13 cellular contexts compared by ENCODE assay signal in genomic region chr18:29383311-29384273, GRCh38.
DNase-seq lines count a peak whose midpoint lies in the region; ATAC-seq and TF ChIP-seq lines count a peak whose summit lies in the region.
"Had no signal": no experiment of that assay in that cellular context is flagged by ENCODE, and none has a peak within 500 bp of the region (broad histone marks: within the 10 kb centered on the region; RNA-seq: fewer than 3 reads in every experiment).

No MANE protein-coding gene starts in this region.

- H3K4ac ChIP-seq in IMR-90 (ENCODE audit: low read depth, low read length) = no peak overlapping the region

- H3K14ac ChIP-seq in IMR-90 (replicated peaks; ENCODE audit: low read depth, low read length) = no peak overlapping the region

- H3K4me1 Mint-ChIP-seq in Caco-2 (ENCODE audit: low read depth, unreplicated experiment) = no peaks in the 10 kb centered on the region
- H3K4me1 Mint-ChIP-seq: activated CD4-positive, alpha-beta T cell treated with anti-CD3 and anti-CD28 coated beads, Interleukin-2, amount 10 ng/mL, durations not matched to agents 24 days and 14 days; activated T-helper 17 cell treated with anti-CD3 and anti-CD28 coated beads, Interleukin-2, amount 50 U/mL, for 72 hours; nephron had no signal

- DNase-seq in IMR-90 (peak; percentile 19), fibroblast of villous mesenchyme (ENCODE audit: low read depth) (peak; percentile 19), Right ventricle myocardium superior (no peak), Caco-2 (no peak), HAP-1 (ENCODE audit: low spot score in 2 of 2) (no peak), colonic mucosa (no peak)
- DNase-seq: activated CD4-positive, alpha-beta T cell treated with anti-CD3 and anti-CD28 coated beads, Interleukin-2, amount 10 ng/mL, durations not matched to agents 24 days and 14 days; NCI-H510A treated with DMSO at 0.1 percent for 48 hours; spleen had no signal

- no peaks in the 10 kb centered on the region for H3K9me3 Mint-ChIP-seq in Caco-2 (ENCODE audit: unreplicated experiment)
- H3K9me3 Mint-ChIP-seq: nephron had no signal

- no peak overlapping the region for H3K23ac ChIP-seq in IMR-90 (ENCODE audit: low read depth, low read length)

- H2BK5ac ChIP-seq in IMR-90 (ENCODE audit: low read depth, low read length, poor library complexity, severe bottlenecking) = no peak overlapping the region

- H3K36me3 Mint-ChIP-seq in Caco-2 (ENCODE audit: insufficient read depth, unreplicated experiment) = no peaks in the 10 kb centered on the region

- POLR2A ChIA-PET in IMR-90 (lab: Charles Lee; ENCODE audit: unreplicated experiment) (no interaction called here), Caco-2 (lab: Charles Lee) (no interaction called here)

- no peak overlapping the region for H4K91ac ChIP-seq in IMR-90 (ENCODE audit: insufficient read depth, low read depth, low read length)

- H3K9me3 ChIP-seq in IMR-90 (ENCODE audit: control insufficient read depth, insufficient read depth, low read length) = no peaks in the 10 kb centered on the region; the same call in 1 of the 2 replicates
- no peaks in the 10 kb centered on the region for H3K9me3 ChIP-seq in Caco-2
- no peaks in the 10 kb centered on the region for H3K9me3 ChIP-seq in HAP-1
- H3K9me3 ChIP-seq in colonic mucosa = no peaks in the 10 kb centered on the region

- H2AK5ac ChIP-seq in IMR-90 (ENCODE audit: low read depth, low read length) = no peak overlapping the region

- TF ChIP-seq RAD21 in IMR-90 (IDR thresholded peaks at IDR 0.05; ENCODE audit: low read length) = no peak

- H2AFZ ChIP-seq in IMR-90 (replicated peaks; ENCODE audit: low read length, poor library complexity) = no peak overlapping the region

- ATAC-seq in GM18909 (IDR thresholded peaks at IDR 0.05; ENCODE audit: poor library complexity, unreplicated experiment) = peak; percentile 57
- peak; percentile 88 for ATAC-seq in HG02610 (IDR thresholded peaks at IDR 0.05; ENCODE audit: unreplicated experiment)
- ATAC-seq in IMR-90 (ENCODE audit: low read depth) = no peak
- no peak for ATAC-seq in Right ventricle myocardium superior (ENCODE audit: poor library complexity)
- ATAC-seq: activated T-helper 17 cell treated with anti-CD3 and anti-CD28 coated beads, Interleukin-2, amount 50 U/mL, for 72 hours had no signal

- intact Hi-C loops in IMR-90 (cut with micrococcal nuclease) = no loop called here
- intact Hi-C loops in Right ventricle myocardium superior (cut with DNase I) = no loop called here
- intact Hi-C loops in Caco-2 (cut with micrococcal nuclease; ENCODE audit: unreplicated experiment) = no loop called here
- intact Hi-C loops in colonic mucosa (cut with DNase I) = no loop called here

- CTCF ChIA-PET in IMR-90 (lab: Yijun Ruan, JAX) = no interaction called here
- CTCF ChIA-PET in Caco-2 (lab: Charles Lee) = no interaction called here

- H3K4me3 ChIP-seq in IMR-90 (ENCODE audit: insufficient read depth, low read depth, low read length) = no peak overlapping the region
- H3K4me3 ChIP-seq in fibroblast of villous mesenchyme (ENCODE audit: low read depth, low read length) = no peak overlapping the region
- no peak overlapping the region for H3K4me3 ChIP-seq in Caco-2 (ENCODE audit: low read depth, low read length)
- H3K4me3 ChIP-seq in HAP-1 = no peak overlapping the region
- H3K4me3 ChIP-seq in colonic mucosa = no peak overlapping the region
- H3K4me3 ChIP-seq: spleen had no signal

- in situ Hi-C loops in IMR-90 (cut with MboI; ENCODE audit: low sequenced_read_pairs) = no loop called here
- in situ Hi-C loops in HAP-1 (cut with MboI; ENCODE audit: low sequenced_read_pairs) = no loop called here

- no peak overlapping the region for H3K4me3 Mint-ChIP-seq in Caco-2 (ENCODE audit: unreplicated experiment)
- H3K4me3 Mint-ChIP-seq: activated CD4-positive, alpha-beta T cell treated with anti-CD3 and anti-CD28 coated beads, Interleukin-2, amount 10 ng/mL, durations not matched to agents 24 days and 14 days; activated T-helper 17 cell treated with anti-CD3 and anti-CD28 coated beads, Interleukin-2, amount 50 U/mL, for 72 hours; nephron had no signal

- H3K9ac ChIP-seq in IMR-90 (ENCODE audit: low read depth, low read length) (no peak overlapping the region), colonic mucosa (ENCODE audit: low read depth in 2 of 2, low read length in 2 of 2) (no peak overlapping the region)

- no peak overlapping the region for H3K27ac Mint-ChIP-seq in Caco-2 (ENCODE audit: unreplicated experiment)
- H3K27ac Mint-ChIP-seq: activated CD4-positive, alpha-beta T cell treated with anti-CD3 and anti-CD28 coated beads, Interleukin-2, amount 10 ng/mL, durations not matched to agents 24 days and 14 days; activated T-helper 17 cell treated with anti-CD3 and anti-CD28 coated beads, Interleukin-2, amount 50 U/mL, for 72 hours; nephron had no signal

- H3K18ac ChIP-seq in IMR-90 (ENCODE audit: low read depth, low read length) = no peak overlapping the region

- no peak for TF ChIP-seq POLR2A in IMR-90 (IDR thresholded peaks at IDR 0.05; ENCODE audit: low read depth, low read length)

- TF ChIP-seq CTCF in IMR-90 (conservative IDR thresholded peaks at IDR 0.05; ENCODE audit: low read depth, low read length) (no peak), fibroblast of villous mesenchyme (IDR thresholded peaks at IDR 0.05; ENCODE audit: insufficient read depth, low read depth, low read length) (no peak), Caco-2 (IDR thresholded peaks at IDR 0.05; ENCODE audit: insufficient read depth in 1 of 2, low read depth in 1 of 2, low read length in 1 of 2, severe bottlenecking in 1 of 2, unreplicated experiment in 1 of 2) (no peak), colonic mucosa (IDR thresholded peaks at IDR 0.05) (no peak)

- no peak overlapping the region for H3K4me2 ChIP-seq in IMR-90 (ENCODE audit: low read depth, low read length)

- H3K9me1 ChIP-seq in IMR-90 (ENCODE audit: insufficient read depth, low read length) = no peaks in the 10 kb centered on the region

- H3K27ac ChIP-seq in IMR-90 (ENCODE audit: insufficient read depth, low read length) (no peak overlapping the region), colonic mucosa (no peak overlapping the region)
- H3K27ac ChIP-seq: spleen had no signal

- H2BK120ac ChIP-seq in IMR-90 (ENCODE audit: low read depth, low read length) = no peak overlapping the region

- H3K27me3 ChIP-seq in IMR-90 (ENCODE audit: control insufficient read depth, insufficient read depth, low read length) = peaks cover 2% of the 10 kb centered on the region; the same call in 1 of the 2 replicates
- H3K27me3 ChIP-seq in Caco-2 (replicated peaks; ENCODE audit: control insufficient read depth, insufficient read depth, low read length) = no peaks in the 10 kb centered on the region
- no peaks in the 10 kb centered on the region for H3K27me3 ChIP-seq in HAP-1 (ENCODE audit: low read depth)
- H3K27me3 ChIP-seq in colonic mucosa = no peaks in the 10 kb centered on the region
- H3K27me3 ChIP-seq: spleen had no signal

- no peaks in the 10 kb centered on the region for H3K79me1 ChIP-seq in IMR-90 (ENCODE audit: low read depth in 1 of 2, low read length in 2 of 2)

- no peak overlapping the region for H4K8ac ChIP-seq in IMR-90 (ENCODE audit: low read depth in 2 of 2, low read length in 2 of 2)

- no peaks in the 10 kb centered on the region for H4K20me1 ChIP-seq in IMR-90 (ENCODE audit: insufficient read depth, low read length)

- H2AK9ac ChIP-seq in IMR-90 (replicated peaks; ENCODE audit: low read depth, low read length, poor library complexity) = no peak overlapping the region

- no peaks in the 10 kb centered on the region for H3K27me3 Mint-ChIP-seq in Caco-2 (ENCODE audit: insufficient read depth, unreplicated experiment)
- H3K27me3 Mint-ChIP-seq: activated CD4-positive, alpha-beta T cell treated with anti-CD3 and anti-CD28 coated beads, Interleukin-2, amount 10 ng/mL, durations not matched to agents 24 days and 14 days; activated T-helper 17 cell treated with anti-CD3 and anti-CD28 coated beads, Interleukin-2, amount 50 U/mL, for 72 hours had no signal

- no peaks in the 10 kb centered on the region for H3K4me1 ChIP-seq in IMR-90 (ENCODE audit: control insufficient read depth, insufficient read depth, low read length)
- no peaks in the 10 kb centered on the region for H3K4me1 ChIP-seq in Caco-2
- no peaks in the 10 kb centered on the region for H3K4me1 ChIP-seq in HAP-1
- H3K4me1 ChIP-seq in colonic mucosa = no peaks in the 10 kb centered on the region
- H3K4me1 ChIP-seq: spleen had no signal

- H3K36me3 ChIP-seq in IMR-90 (ENCODE audit: control insufficient read depth, insufficient read depth, low read length) = no peaks in the 10 kb centered on the region
- no peaks in the 10 kb centered on the region for H3K36me3 ChIP-seq in Caco-2 (ENCODE audit: control insufficient read depth, insufficient read depth, low read length)
- H3K36me3 ChIP-seq in HAP-1 (replicated peaks) = no peaks in the 10 kb centered on the region
- H3K36me3 ChIP-seq in colonic mucosa = no peaks in the 10 kb centered on the region
- H3K36me3 ChIP-seq: spleen had no signal

- BruUV-seq in IMR-90 (replicated peaks; lab: Mats Ljungman, UMichigan) (no TSS peak), Caco-2 (replicated peaks; lab: Mats Ljungman, UMichigan) (no TSS peak)

- WGBS in IMR-90 (ENCODE audit: extremely low coverage in 2 of 2, insufficient read length in 1 of 2), 2 experiments = no CpG with 5 or more reads among the region's 5 CpGs

- H4K5ac ChIP-seq in IMR-90 (ENCODE audit: low read depth, low read length) = no peak overlapping the region

- H2BK15ac ChIP-seq in IMR-90 (ENCODE audit: low read depth, low read length) = no peak overlapping the region

- H3K56ac ChIP-seq in IMR-90 (ENCODE audit: extremely low read depth, insufficient read depth, low read length) = no peak overlapping the region

- H2BK20ac ChIP-seq in IMR-90 (ENCODE audit: low read depth, low read length) = no peak overlapping the region

- dilution Hi-C loops in IMR-90 (cut with HindIII; ENCODE audit: low sequenced_read_pairs, unreplicated experiment) = no loop called here

TF ChIP-seq in IMR-90, 13 proteins besides CTCF, POLR2A, EP300 and RAD21 (continues in another document):
- TF ChIP-seq BHLHE40 (IDR thresholded peaks at IDR 0.05; ENCODE audit: low read depth, low read length) = no peak
- TF ChIP-seq CHD1 (IDR thresholded peaks at IDR 0.05; ENCODE audit: low read depth, low read length) = no peak
- no peak for TF ChIP-seq MXI1 (IDR thresholded peaks at IDR 0.05; ENCODE audit: borderline replicate concordance, low read depth, low read length)
- no peak for TF ChIP-seq RFX5 (IDR thresholded peaks at IDR 0.05; ENCODE audit: low read depth, low read length)
- TF ChIP-seq NFE2L2 (IDR thresholded peaks at IDR 0.05; ENCODE audit: low read depth, low read length) = no peak
- TF ChIP-seq RCOR1 (IDR thresholded peaks at IDR 0.05; ENCODE audit: insufficient replicate concordance, low read length) = no peak

Comparison
In these comparisons a context has a peak if more than half of its experiments do, and no peak if none do; other contexts are left out.
1. ATAC-seq: peak in GM18909 (single experiment) and HG02610 (single experiment); none in IMR-90 (single experiment) and Right ventricle myocardium superior (single experiment).
2. DNase-seq: peak in IMR-90 (single experiment) and fibroblast of villous mesenchyme (single experiment); none in Right ventricle myocardium superior (single experiment), Caco-2 (0 of 2), HAP-1 (0 of 2) and colonic mucosa (single experiment).